In the genomic region with DNA sequence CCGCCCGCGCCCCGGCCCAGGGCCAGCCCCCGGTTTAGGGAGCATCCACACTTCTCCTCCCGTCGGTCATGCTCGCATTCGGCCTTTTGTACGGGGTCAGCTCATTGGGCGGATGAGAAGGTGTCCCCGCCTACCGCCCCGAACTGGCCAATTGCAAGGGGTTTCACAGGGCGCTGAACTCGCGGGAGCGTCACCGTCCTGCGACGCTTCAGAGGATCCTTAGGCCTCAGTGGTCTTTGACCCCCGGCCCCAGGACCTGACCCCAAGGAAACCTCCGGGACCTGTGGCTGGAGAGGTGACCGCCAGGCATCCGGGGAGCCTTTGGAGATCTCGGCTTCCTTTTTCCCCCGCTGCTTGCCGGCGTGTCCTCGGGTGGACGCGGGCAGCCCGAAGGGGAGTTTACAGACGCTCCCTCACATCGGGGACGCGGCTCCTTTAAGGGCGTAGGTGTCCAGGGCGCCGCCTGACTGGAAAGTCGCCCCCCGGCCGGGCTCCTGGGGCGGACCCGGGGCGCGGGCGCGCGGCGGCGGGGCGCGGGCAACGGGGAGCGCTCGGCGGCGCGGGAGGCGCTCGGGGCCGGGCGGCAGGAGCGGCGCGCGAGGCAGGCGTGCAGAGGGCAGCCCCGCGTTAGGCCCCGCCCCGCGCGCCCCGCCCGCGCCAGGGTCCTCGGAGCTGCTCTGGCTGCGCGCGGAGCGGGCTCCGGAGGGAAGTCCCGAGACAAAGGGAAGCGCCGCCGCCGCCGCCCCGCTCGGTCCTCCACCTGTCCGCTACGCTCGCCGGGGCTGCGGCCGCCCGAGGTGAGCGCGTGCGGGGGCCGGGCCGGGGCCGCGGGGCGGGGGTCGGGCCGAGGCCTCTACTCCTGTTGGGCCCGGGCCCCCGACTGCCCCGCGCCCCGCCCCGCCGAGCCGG, we compare ENCODE assay signal across 8 cellular contexts.
DNase-seq lines count a peak whose midpoint lies in the region; ATAC-seq lines count a peak whose summit lies in the region.

A gene (plus strand): TSS at position 660 of the 909 bp plus-strand sequence. CDS start 4,395 bp downstream, outside the sequence.

- H3K4me3 Mint-ChIP-seq in effector memory CD8-positive, alpha-beta T cell: peak within 1 kb of the TSS; percentile 94 to 96
- H3K4me3 Mint-ChIP-seq in memory B cell: peak within 1 kb of the TSS; percentile 96

- ATAC-seq in GM21367 (IDR thresholded peaks at IDR 0.05; ENCODE audit: unreplicated experiment) (peak; percentile 47), memory B cell (ENCODE audit: low read depth) (peak; percentile 64)
- peak; percentile 68 for ATAC-seq in effector memory CD8-positive, alpha-beta T cell (replicated peaks)

- H3K27ac Mint-ChIP-seq in effector memory CD8-positive, alpha-beta T cell: peak within 1 kb of the TSS; percentile 99 to 100
- peak within 1 kb of the TSS; percentile 100 for H3K27ac Mint-ChIP-seq in memory B cell

- H3K36me3 Mint-ChIP-seq in effector memory CD8-positive, alpha-beta T cell (ENCODE audit: insufficient read depth): peaks cover 52% of the 10 kb centered on the region
- peaks cover 6% of the 10 kb centered on the region for H3K36me3 Mint-ChIP-seq in memory B cell

- no peaks in the 10 kb centered on the region for H3K27me3 Mint-ChIP-seq in effector memory CD8-positive, alpha-beta T cell
- no peaks in the 10 kb centered on the region for H3K27me3 Mint-ChIP-seq in memory B cell

- DNase-seq in COLO829 (ENCODE audit: low spot score) (peak; percentile 93), HUDEP-2 (lab: John Stamatoyannopoulos, UW; ENCODE audit: unreplicated experiment in 76 of 76) (peak; percentile 57 to 99 (median 94)), NOMO-1 treated with dmso at 0.1 percent for 144 hours (lab: John Stamatoyannopoulos, UW; ENCODE audit: unreplicated experiment) (peak; percentile 91), memory B cell (ENCODE audit: low spot score in 2 of 2) (peak; percentile 100)
- peak; percentile 95 to 99 (median 98) for DNase-seq in activated CD8-positive, alpha-beta memory T cell treated with anti-CD3 and anti-CD28 coated beads for 48 hours (ENCODE audit: low read depth in 2 of 3, low spot score in 2 of 3)
- peak; percentile 97 to 100 (median 99) for DNase-seq in effector memory CD8-positive, alpha-beta T cell
- DNase-seq in stimulated activated CD8-positive, alpha-beta memory T cell treated with anti-CD3 and anti-CD28 coated beads, Interleukin-12 subunit alpha, Interleukin-12 subunit beta, amount 100 ng/mL, for 1 hour (ENCODE audit: low read depth): peak; percentile 98

- no peaks in the 10 kb centered on the region for H3K9me3 Mint-ChIP-seq in effector memory CD8-positive, alpha-beta T cell
- H3K9me3 Mint-ChIP-seq in memory B cell: no peaks in the 10 kb centered on the region

- H3K4me1 Mint-ChIP-seq in effector memory CD8-positive, alpha-beta T cell (ENCODE audit: low read depth in 2 of 2): peaks cover 22 to 35% of the 10 kb centered on the region in 2 donors
- H3K4me1 Mint-ChIP-seq in memory B cell: peaks cover 36% of the 10 kb centered on the region

Comparison
In these comparisons a context has a peak if more than half of its experiments do, and no peak if none do; other contexts are left out.
1. Peak in every context shown above with its lines: DNase-seq and ATAC-seq.